In the genomic region with DNA sequence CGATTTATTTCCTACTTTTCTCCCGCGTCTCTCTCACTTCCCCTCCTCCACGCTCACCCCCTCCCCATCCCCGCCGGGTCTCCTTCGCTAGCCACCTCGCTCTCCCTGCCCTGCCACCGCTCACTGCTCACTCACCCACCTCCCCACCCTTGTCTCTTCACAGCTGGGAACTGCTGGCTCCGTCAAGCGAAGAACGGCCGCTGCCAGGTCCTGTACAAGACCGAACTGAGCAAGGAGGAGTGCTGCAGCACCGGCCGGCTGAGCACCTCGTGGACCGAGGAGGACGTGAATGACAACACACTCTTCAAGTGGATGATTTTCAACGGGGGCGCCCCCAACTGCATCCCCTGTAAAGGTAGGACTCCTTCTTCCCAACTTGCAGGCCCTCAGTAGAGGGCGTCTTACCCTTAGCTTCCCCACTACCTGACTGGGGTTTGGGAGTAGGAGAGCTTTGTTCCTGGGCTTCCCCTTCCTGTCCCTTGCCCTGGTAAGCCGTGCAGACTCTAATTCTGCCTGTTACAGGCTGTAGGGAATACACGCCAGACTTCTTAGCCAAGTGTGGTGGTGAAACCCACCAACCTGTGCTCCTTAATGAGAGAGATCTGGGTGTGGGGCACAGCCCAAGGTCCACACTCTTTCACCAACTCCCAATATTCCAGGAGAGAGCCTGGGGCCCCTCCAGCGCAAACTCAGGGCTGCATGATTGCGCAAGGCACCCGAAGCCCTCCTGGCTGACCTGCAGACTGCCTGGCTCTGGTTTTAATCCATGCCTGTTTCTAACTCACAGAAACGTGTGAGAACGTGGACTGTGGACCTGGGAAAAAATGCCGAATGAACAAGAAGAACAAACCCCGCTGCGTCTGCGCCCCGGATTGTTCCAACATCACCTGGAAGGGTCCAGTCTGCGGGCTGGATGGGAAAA, we compare ENCODE assay signal across 8 cellular contexts. TPM values are rescaled to one million over a fixed set of nuclear protein-coding genes. Genes with fewer than 3 reads are reported as not detected.
DNase-seq lines count a peak whose midpoint lies in the region; ATAC-seq and TF ChIP-seq lines count a peak whose summit lies in the region.

No MANE protein-coding gene starts in this region.

- in situ Hi-C loops in G401 (cut with HindIII; ENCODE audit: low sequenced_read_pairs), result no loop called here

- H3K9me3 Mint-ChIP-seq in CD14-positive monocyte, result peaks cover 0 to 13% (median 8%) of the 10 kb centered on the region in 7 donors
- H3K9me3 Mint-ChIP-seq in nephron, result no peaks in the 10 kb centered on the region

- TF ChIP-seq CTCF in CD14-positive monocyte (IDR thresholded peaks at IDR 0.05) (no peak), fibroblast of the aortic adventitia (IDR thresholded peaks at IDR 0.05; ENCODE audit: insufficient read depth, low read length) (peak; percentile 34), nephron (IDR thresholded peaks at IDR 0.05; ENCODE audit: unreplicated experiment in 3 of 3) (no peak)

- peak overlapping the region; percentile 99 for H3K4me3 ChIP-seq in fibroblast of the aortic adventitia (ENCODE audit: low read depth, low read length)

- POLR2A ChIA-PET in HEK293T (lab: Yijun Ruan, JAX), result no interaction called here

- peak; percentile 15 for ATAC-seq in HG02678 (IDR thresholded peaks at IDR 0.05; ENCODE audit: unreplicated experiment)

- H3K27ac Mint-ChIP-seq in CD14-positive monocyte (peak overlapping the region in 3 of 7 donors; percentile 64 to 89 (median 72)), nephron (peak overlapping the region; percentile 54 to 91 (median 79))

- no peak for DNase-seq in CD14-positive monocyte (ENCODE audit: low spot score)
- peak; percentile 62 for DNase-seq in activated CD8-positive, alpha-beta memory T cell treated with anti-CD3 and anti-CD28 coated beads for 24 hours
- DNase-seq in fibroblast of the aortic adventitia (ENCODE audit: low read depth), result peak; percentile 52
- DNase-seq in HK-2 (ENCODE audit: unreplicated experiment), result no peak
- DNase-seq in HEK293T (ENCODE audit: extremely low spot score), result no peak
- no peak for DNase-seq in G401 (ENCODE audit: low spot score)

- H3K36me3 Mint-ChIP-seq in CD14-positive monocyte, result peaks cover 4 to 9% of the 10 kb centered on the region in 2 donors
- peaks cover 21% of the 10 kb centered on the region for H3K36me3 Mint-ChIP-seq in nephron (ENCODE audit: low read depth)

- H3K4me1 Mint-ChIP-seq in CD14-positive monocyte, result peaks cover 38% of the 10 kb centered on the region
- peaks cover 18% of the 10 kb centered on the region for H3K4me1 Mint-ChIP-seq in nephron

- H3K4me3 Mint-ChIP-seq in CD14-positive monocyte (peak overlapping the region; percentile 93 to 94), nephron (peak overlapping the region; percentile 91 to 97 (median 92))

- CTCF ChIA-PET in HEK293T (lab: Yijun Ruan, JAX), result no interaction called here

- H3K27me3 Mint-ChIP-seq in CD14-positive monocyte (ENCODE audit: low read depth in 3 of 3), result peaks cover 40 to 60% (median 55%) of the 10 kb centered on the region in 3 donors
- H3K27me3 Mint-ChIP-seq in nephron (ENCODE audit: low read depth), result peaks cover 55% of the 10 kb centered on the region

- intact Hi-C loops in CD14-positive monocyte (cut with micrococcal nuclease), result loop anchor here in 1 of 2 donors (2.0 kb wide), 1 partner anchor 78 kb away; a partner anchor contains a TSS

TF ChIP-seq in HEK293T, 16 proteins besides CTCF, POLR2A, EP300 and RAD21:
- TF ChIP-seq NFRKB (IDR thresholded peaks at IDR 0.05) (no peak), L3MBTL2 (conservative IDR thresholded peaks at IDR 0.05) (no peak), SP1 (IDR thresholded peaks at IDR 0.05) (no peak), ARNT (IDR thresholded peaks at IDR 0.05) (no peak), CTBP1 (IDR thresholded peaks at IDR 0.05; ENCODE audit: borderline replicate concordance) (no peak), FOXK2 (IDR thresholded peaks at IDR 0.05) (no peak), FOXM1 (IDR thresholded peaks at IDR 0.05; ENCODE audit: borderline replicate concordance) (no peak), SUZ12 (IDR thresholded peaks at IDR 0.05) (no peak), HDGF (IDR thresholded peaks at IDR 0.05; ENCODE audit: borderline replicate concordance) (no peak), ZNF384 (IDR thresholded peaks at IDR 0.05) (no peak), LEF1 (IDR thresholded peaks at IDR 0.05; ENCODE audit: borderline replicate concordance) (no peak), TARDBP (IDR thresholded peaks at IDR 0.05) (no peak), BHLHE40 (IDR thresholded peaks at IDR 0.05; ENCODE audit: borderline replicate concordance) (no peak), FOXA1 (IDR thresholded peaks at IDR 0.05) (no peak), ELF4 (IDR thresholded peaks at IDR 0.05) (no peak)
- TF ChIP-seq, protein P1, sequence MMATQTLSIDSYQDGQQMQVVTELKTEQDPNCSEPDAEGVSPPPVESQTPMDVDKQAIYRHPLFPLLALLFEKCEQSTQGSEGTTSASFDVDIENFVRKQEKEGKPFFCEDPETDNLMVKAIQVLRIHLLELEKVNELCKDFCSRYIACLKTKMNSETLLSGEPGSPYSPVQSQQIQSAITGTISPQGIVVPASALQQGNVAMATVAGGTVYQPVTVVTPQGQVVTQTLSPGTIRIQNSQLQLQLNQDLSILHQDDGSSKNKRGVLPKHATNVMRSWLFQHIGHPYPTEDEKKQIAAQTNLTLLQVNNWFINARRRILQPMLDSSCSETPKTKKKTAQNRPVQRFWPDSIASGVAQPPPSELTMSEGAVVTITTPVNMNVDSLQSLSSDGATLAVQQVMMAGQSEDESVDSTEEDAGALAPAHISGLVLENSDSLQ (IDR thresholded peaks at IDR 0.05), result no peak
TF ChIP-seq in HEK293T: peak in this region for 0.

RNA-seq across cellular contexts. Expression of a gene that starts 2.5 kb away (rescaled TPM):
- not detected for polyA plus RNA-seq in CD14-positive monocyte
- 80.2 and 104 TPM in 2 replicates for total RNA-seq in fibroblast of the aortic adventitia (ENCODE audit: low replicate concordance)
- total RNA-seq in G401 (2014; rRNA removed; shearing (Covaris generic)), result not detected in 2 replicates

Comparison
In these comparisons a context has a peak if more than half of its experiments do, and no peak if none do; other contexts are left out.
1. DNase-seq: peak in activated CD8-positive, alpha-beta memory T cell treated with anti-CD3 and anti-CD28 coated beads for 24 hours (single experiment) and fibroblast of the aortic adventitia (single experiment); none in CD14-positive monocyte (single experiment), HK-2 (single experiment), HEK293T (single experiment) and G401 (single experiment).
2. RNA of a gene that starts 2.5 kb away (total RNA-seq): 80.2 to 104 TPM in fibroblast of the aortic adventitia; not detected in G401; every median in the first group is over 10 times any median in the second.